Comparison of ENCODE assay signal across 16 cellular contexts in genomic region chr4:153620352-153620751, GRCh38.
DNase-seq lines count a peak whose midpoint lies in the region; ATAC-seq and TF ChIP-seq lines count a peak whose summit lies in the region.
"Had no signal": no experiment of that assay in that cellular context is flagged by ENCODE, and none has a peak within 500 bp of the region (broad histone marks: within the 10 kb centered on the region; RNA-seq: fewer than 3 reads in every experiment).

No MANE protein-coding gene starts in this region.

- H3K56ac ChIP-seq in mesendoderm (ENCODE audit: low read length): no peak overlapping the region

- H4K5ac ChIP-seq in mesendoderm (ENCODE audit: low read length): no peak overlapping the region

- no peaks in the 10 kb centered on the region for H3K27me3 Mint-ChIP-seq in CD14-positive monocyte (ENCODE audit: low read depth in 3 of 3)
- no peaks in the 10 kb centered on the region for H3K27me3 Mint-ChIP-seq in HFFc6 (ENCODE audit: insufficient read depth)
- H3K27me3 Mint-ChIP-seq in central memory CD8-positive, alpha-beta T cell: no peaks in the 10 kb centered on the region
- no peaks in the 10 kb centered on the region for H3K27me3 Mint-ChIP-seq in naive thymus-derived CD8-positive, alpha-beta T cell

- no peak overlapping the region for H2BK5ac ChIP-seq in mesendoderm (ENCODE audit: low read length)

- no peak overlapping the region for H4K8ac ChIP-seq in mesendoderm (ENCODE audit: low read depth, low read length)

- H3K4ac ChIP-seq in mesendoderm (ENCODE audit: low read depth, low read length): no peak overlapping the region

- peaks cover 45% of the 10 kb centered on the region for H3K4me1 Mint-ChIP-seq in CD14-positive monocyte
- H3K4me1 Mint-ChIP-seq in HFFc6 (ENCODE audit: low read depth): peaks cover 21% of the 10 kb centered on the region
- peaks cover 18% of the 10 kb centered on the region for H3K4me1 Mint-ChIP-seq in central memory CD8-positive, alpha-beta T cell
- H3K4me1 Mint-ChIP-seq in naive thymus-derived CD8-positive, alpha-beta T cell: peaks cover 10 to 27% (median 19%) of the 10 kb centered on the region in 4 donors

- DNase-seq in CD14-positive monocyte (ENCODE audit: low spot score): no peak
- DNase-seq in HFFc6: peak; percentile 2
- no peak for DNase-seq in central memory CD8-positive, alpha-beta T cell (ENCODE audit: low spot score in 2 of 2)
- DNase-seq in naive thymus-derived CD8-positive, alpha-beta T cell: no peak
- DNase-seq in mesendoderm: no peak
- DNase-seq in mucosa of descending colon: no peak
- no peak for DNase-seq in testis
- DNase-seq in NCI-H774 (lab: John Stamatoyannopoulos, UW): no peak
- DNase-seq: brain microvascular endothelial cell; effector CD8-positive, alpha-beta T cell; GF-D8; kidney; NCI-H2081; NK-92 treated with Interleukin-12 subunit alpha and Interleukin-12 subunit beta, amount 100 ng/mL, for 24 hours; Right ventricle myocardium superior; trophoblast cell had no signal

- no peak overlapping the region for H3K9ac ChIP-seq in mesendoderm (ENCODE audit: low read length)

- H3K9me3 Mint-ChIP-seq in CD14-positive monocyte (peaks cover 0 to under 1% (median 0%) of the 10 kb centered on the region in 7 donors), HFFc6 (no peaks in the 10 kb centered on the region)
- H3K9me3 Mint-ChIP-seq in central memory CD8-positive, alpha-beta T cell: no peaks in the 10 kb centered on the region
- no peaks in the 10 kb centered on the region for H3K9me3 Mint-ChIP-seq in naive thymus-derived CD8-positive, alpha-beta T cell

- ATAC-seq in central memory CD8-positive, alpha-beta T cell (replicated peaks; ENCODE audit: extremely low read depth, poor library complexity, severe bottlenecking): no peak
- no peak for ATAC-seq in naive thymus-derived CD8-positive, alpha-beta T cell
- no peak for ATAC-seq in mucosa of descending colon

- no peak overlapping the region for H3K4me2 ChIP-seq in mesendoderm (ENCODE audit: low read length)

- WGBS in mesendoderm (ENCODE audit: extremely low coverage, insufficient coverage, low lambda C conversion rate): no CpG with 5 or more reads among the region's 1 CpG
- WGBS in testis, 2 donors: 84 to 87% methylated on average over 1 of the region's 1 CpG

- POLR2A ChIA-PET in naive thymus-derived CD8-positive, alpha-beta T cell (lab: Charles Lee): no interaction called here

- intact Hi-C loops in CD14-positive monocyte (cut with micrococcal nuclease) (no loop called here), mucosa of descending colon (cut with DNase I, micrococcal nuclease) (no loop called here), testis (cut with DNase I; ENCODE audit: low total_unique reads) (no loop called here)

- no peak overlapping the region for H3K23ac ChIP-seq in mesendoderm (ENCODE audit: low read length)

- H2BK120ac ChIP-seq in mesendoderm (ENCODE audit: low read depth, low read length): no peak overlapping the region

- H3K27ac ChIP-seq in mesendoderm (ENCODE audit: low read depth, low read length) (no peak overlapping the region), testis (no peak overlapping the region)
- H3K27ac ChIP-seq: brain microvascular endothelial cell had no signal

- no peak overlapping the region for H3K18ac ChIP-seq in mesendoderm (ENCODE audit: low read length)

- no peaks in the 10 kb centered on the region for H3K9me3 ChIP-seq in mucosa of descending colon
- no peaks in the 10 kb centered on the region for H3K9me3 ChIP-seq in testis

- H3K36me3 Mint-ChIP-seq in CD14-positive monocyte (peaks cover 75 to 84% of the 10 kb centered on the region in 2 donors), HFFc6 (ENCODE audit: low read depth) (peaks cover 12% of the 10 kb centered on the region; the same call in 1 of the 2 replicates)
- H3K36me3 Mint-ChIP-seq in central memory CD8-positive, alpha-beta T cell (ENCODE audit: insufficient read depth): peaks cover 64% of the 10 kb centered on the region
- H3K36me3 Mint-ChIP-seq in naive thymus-derived CD8-positive, alpha-beta T cell: peaks cover 6 to 92% (median 35%) of the 10 kb centered on the region in 3 donors

- no peaks in the 10 kb centered on the region for H3K79me2 ChIP-seq in mesendoderm (ENCODE audit: control insufficient read depth, insufficient read depth, low read length)

- no peak for TF ChIP-seq CTCF in CD14-positive monocyte (IDR thresholded peaks at IDR 0.05)
- TF ChIP-seq CTCF in HFFc6 (IDR thresholded peaks at IDR 0.05): no peak
- TF ChIP-seq CTCF in mucosa of descending colon (IDR thresholded peaks at IDR 0.05): no peak
- no peak for TF ChIP-seq CTCF in testis (IDR thresholded peaks at IDR 0.05)

- H3K79me1 ChIP-seq in mesendoderm (ENCODE audit: low read length): no peaks in the 10 kb centered on the region

- no peak for TF ChIP-seq POLR2A in testis (IDR thresholded peaks at IDR 0.05)

- no peaks in the 10 kb centered on the region for H3K27me3 ChIP-seq in mesendoderm (ENCODE audit: insufficient read depth, low read length, poor library complexity)
- no peaks in the 10 kb centered on the region for H3K27me3 ChIP-seq in testis
- H3K27me3 ChIP-seq: brain microvascular endothelial cell had no signal

- H3K36me3 ChIP-seq in mesendoderm (ENCODE audit: control insufficient read depth, insufficient read depth, low read length) (no peaks in the 10 kb centered on the region), mucosa of descending colon (ENCODE audit: low read depth) (no peaks in the 10 kb centered on the region), testis (ENCODE audit: low read depth, missing control alignments) (no peaks in the 10 kb centered on the region)

- H3K4me3 ChIP-seq in mesendoderm (ENCODE audit: low read length) (no peak overlapping the region), mucosa of descending colon (no peak overlapping the region), testis (no peak overlapping the region)

- H3K4me3 Mint-ChIP-seq in CD14-positive monocyte (no peak overlapping the region), HFFc6 (no peak overlapping the region)
- H3K4me3 Mint-ChIP-seq in central memory CD8-positive, alpha-beta T cell: no peak overlapping the region
- H3K4me3 Mint-ChIP-seq in naive thymus-derived CD8-positive, alpha-beta T cell: no peak overlapping the region

- peak overlapping the region in 4 of 7 donors; percentile 3 to 64 (median 48) for H3K27ac Mint-ChIP-seq in CD14-positive monocyte
- H3K27ac Mint-ChIP-seq in HFFc6: no peak overlapping the region
- peak overlapping the region; percentile 50 for H3K27ac Mint-ChIP-seq in central memory CD8-positive, alpha-beta T cell (ENCODE audit: low read depth)
- peak overlapping the region in 9 of 10 donors; percentile 4 to 56 (median 42) for H3K27ac Mint-ChIP-seq in naive thymus-derived CD8-positive, alpha-beta T cell

- H3K4me1 ChIP-seq in mesendoderm (ENCODE audit: control insufficient read depth, low read depth, low read length): peaks cover 2% of the 10 kb centered on the region
- H3K4me1 ChIP-seq in mucosa of descending colon (ENCODE audit: low read depth): no peaks in the 10 kb centered on the region
- no peaks in the 10 kb centered on the region for H3K4me1 ChIP-seq in testis

- H2AK5ac ChIP-seq in mesendoderm (ENCODE audit: low read length): no peak overlapping the region

- H2BK15ac ChIP-seq in mesendoderm (replicated peaks; ENCODE audit: low read depth): no peak overlapping the region
